ENCODE assay signal across 11 cellular contexts in genomic region chr7:135150072-135150782, GRCh38. TPM values are rescaled to one million over a fixed set of nuclear protein-coding genes. Genes with fewer than 3 reads are reported as not detected.
DNase-seq lines count a peak whose midpoint lies in the region; ATAC-seq and TF ChIP-seq lines count a peak whose summit lies in the region.
"Had no signal": no experiment of that assay in that cellular context is flagged by ENCODE, and none has a peak within 500 bp of the region (broad histone marks: within the 10 kb centered on the region; RNA-seq: fewer than 3 reads in every experiment).

No MANE protein-coding gene starts in this region.

- peaks cover 9 to 21% of the 10 kb centered on the region in 2 donors for H3K9me3 Mint-ChIP-seq in activated T-cell treated with anti-CD3 and anti-CD28 coated beads, Interleukin-2, amount 50 U/mL, for 72 hours

- TF ChIP-seq EP300 in tibial nerve (IDR thresholded peaks at IDR 0.05), result peak in 1 of 2 donors; percentile 26

- H3K4me3 Mint-ChIP-seq in activated T-cell treated with anti-CD3 and anti-CD28 coated beads, Interleukin-2, amount 50 U/mL, for 72 hours, result peak overlapping the region; percentile 81 to 84

- 57 to 72% (median 63%) methylated on average over 8 of the region's 8 CpGs for WGBS in adrenal gland, 4 donors
- 57% methylated on average over 8 of the region's 8 CpGs for WGBS in lung, 2 donors
- WGBS in tibial nerve, 2 donors, result 40 to 46% methylated on average over 8 of the region's 8 CpGs

- no peak for ATAC-seq in activated T-cell treated with anti-CD3 and anti-CD28 coated beads, Interleukin-2, amount 50 U/mL, for 72 hours (replicated peaks in 1 of 2)
- no peak for ATAC-seq in lung (ENCODE audit: insufficient read depth, low FRiP score)

- H3K27me3 Mint-ChIP-seq in activated T-cell treated with anti-CD3 and anti-CD28 coated beads, Interleukin-2, amount 50 U/mL, for 72 hours (ENCODE audit: low read depth), result no peaks in the 10 kb centered on the region

- peak overlapping the region in 1 of 4 donors; percentile 75 for H3K4me3 ChIP-seq in adrenal gland
- H3K4me3 ChIP-seq in lung, result no peak overlapping the region
- H3K4me3 ChIP-seq in tibial nerve, result peak overlapping the region in 2 of 4 donors; percentile 50 to 54

- H3K9me3 ChIP-seq in adrenal gland (replicated peaks in 1 of 3), result no peaks in the 10 kb centered on the region
- no peaks in the 10 kb centered on the region for H3K9me3 ChIP-seq in lung (ENCODE audit: control insufficient read depth in 2 of 2, insufficient read depth in 1 of 2, low read length in 1 of 2)
- peaks cover 0 to 21% (median 0%) of the 10 kb centered on the region in 4 donors for H3K9me3 ChIP-seq in tibial nerve

- intact Hi-C loops in adrenal gland (cut with DNase I), result no loop called here

- H3K4me1 ChIP-seq in adrenal gland (replicated peaks in 1 of 2) (peaks cover 32 to 46% of the 10 kb centered on the region in 2 donors), lung (ENCODE audit: control insufficient read depth in 2 of 2, insufficient read depth in 2 of 2, low read length in 2 of 2) (peaks cover 9 to 15% of the 10 kb centered on the region in 2 donors), tibial nerve (peaks cover 0 to 40% (median 23%) of the 10 kb centered on the region in 4 donors)

- peaks cover 32 to 49% of the 10 kb centered on the region in 2 donors for H3K36me3 Mint-ChIP-seq in activated T-cell treated with anti-CD3 and anti-CD28 coated beads, Interleukin-2, amount 50 U/mL, for 72 hours (ENCODE audit: insufficient read depth in 2 of 2)

- H3K4me1 Mint-ChIP-seq in activated T-cell treated with anti-CD3 and anti-CD28 coated beads, Interleukin-2, amount 50 U/mL, for 72 hours (ENCODE audit: low read depth), result peaks cover 81% of the 10 kb centered on the region

- H3K27me3 ChIP-seq in adrenal gland (no peaks in the 10 kb centered on the region), lung (ENCODE audit: control insufficient read depth, insufficient read depth) (no peaks in the 10 kb centered on the region), tibial nerve (no peaks in the 10 kb centered on the region)

- H3K27ac ChIP-seq in adrenal gland, result peak overlapping the region in 3 of 5 donors; percentile 13 to 56 (median 26)
- peak overlapping the region; percentile 61 to 85 for H3K27ac ChIP-seq in lung (ENCODE audit: low read depth in 1 of 2, low read length in 1 of 2)
- H3K27ac ChIP-seq in tibial nerve, result peak overlapping the region; percentile 88 to 98 (median 96)
- H3K27ac ChIP-seq: epithelial cell of prostate had no signal

- H3K36me3 ChIP-seq in adrenal gland (replicated peaks in 1 of 2) (no peaks in the 10 kb centered on the region), lung (ENCODE audit: control insufficient read depth in 2 of 2, insufficient read depth in 2 of 2, low read length in 2 of 2) (peaks cover 0 to 2% of the 10 kb centered on the region in 2 donors), tibial nerve (peaks cover 0 to 16% (median 0%) of the 10 kb centered on the region in 3 donors)

- TF ChIP-seq POLR2A in adrenal gland (IDR thresholded peaks at IDR 0.05) (no peak), tibial nerve (IDR thresholded peaks at IDR 0.05) (no peak)

- H3K27ac Mint-ChIP-seq in activated T-cell treated with anti-CD3 and anti-CD28 coated beads, Interleukin-2, amount 50 U/mL, for 72 hours, result peak overlapping the region; percentile 75

- TF ChIP-seq CTCF in adrenal gland (IDR thresholded peaks at IDR 0.05) (no peak), lung (IDR thresholded peaks at IDR 0.05; ENCODE audit: control extremely low read depth, extremely low read depth) (no peak), tibial nerve (IDR thresholded peaks at IDR 0.05) (no peak)

- no peak for DNase-seq in activated T-cell treated with anti-CD3 and anti-CD28 coated beads, Interleukin-2, amount 50 U/mL, for 72 hours
- DNase-seq in activated T-cell treated with anti-CD3 and anti-CD28 coated beads, Interleukin-2, amount 50 U/mL, for 48 hours, result no peak
- DNase-seq in adrenal gland (peak in 1 of 7 donors; percentile 36), lung (ENCODE audit: low spot score) (no peak), tibial nerve (ENCODE audit: low spot score in 2 of 2) (no peak), NCI-H1048 (lab: John Stamatoyannopoulos, UW) (no peak), COLO829 (ENCODE audit: low spot score) (no peak)
- no peak for DNase-seq in stimulated activated CD4-positive, alpha-beta T cell treated with anti-CD3 and anti-CD28 coated beads, Interleukin-1b, Interleukin-23, amount 100 ng/mL, for 48 hours
- DNase-seq: amniotic stem cell, NCI-H1694 had no signal

RNA-seq across cellular contexts. Expression of gene TMEM140, which starts 2.4 kb away (rescaled TPM):
- total RNA-seq in activated T-cell treated with anti-CD3 and anti-CD28 coated beads, Interleukin-2, amount 50 U/mL, for 72 hours, result 10 to 100 TPM; 26.4 to 37.0 TPM
- total RNA-seq in adrenal gland, result 10 to 100 TPM in 7 of 8 donors, 1 to 10 TPM in 1; 9.4 to 62.9 (median 31.2) TPM
- 10 to 100 TPM; 10.9 to 18.3 (median 14.6) TPM for polyA plus RNA-seq in adrenal gland
- 10 to 100 TPM; 16.1 to 19.7 TPM for total RNA-seq in lung
- 10 to 100 TPM; 17.4 to 35.2 TPM for polyA plus RNA-seq in lung
- 10 to 100 TPM; 20.5 to 46.9 (median 32.5) TPM for total RNA-seq in tibial nerve

RNA-seq across cellular contexts. Expression of gene CYREN, which starts 20.3 kb away (rescaled TPM):
- total RNA-seq in activated T-cell treated with anti-CD3 and anti-CD28 coated beads, Interleukin-2, amount 50 U/mL, for 72 hours, result 10 to 100 TPM; 33.4 to 44.5 TPM
- total RNA-seq in adrenal gland (10 to 100 TPM; 35.0 to 66.2 (median 51.4) TPM), lung (10 to 100 TPM; 40.0 to 50.2 TPM), tibial nerve (10 to 100 TPM; 41.8 to 50.6 (median 49.4) TPM)
- polyA plus RNA-seq in adrenal gland (10 to 100 TPM; 33.1 to 45.8 (median 42.3) TPM), lung (10 to 100 TPM; 22.4 to 39.5 TPM)

Comparison
In these comparisons a context has a peak if more than half of its experiments do, and no peak if none do; other contexts are left out.
1. H3K27ac ChIP-seq: peak in every context shown above with its lines; median percentile 96 in tibial nerve; 73 in lung; 26 in adrenal gland.